13 cellular contexts compared by ENCODE assay signal in genomic region chr5:64144429-64145215, GRCh38. TPM values are rescaled to one million over a fixed set of nuclear protein-coding genes. Genes with fewer than 3 reads are reported as not detected.
A peak's percentile ranks its signal among the peaks of the same experiment; 100 is the strongest.
DNase-seq lines count a peak whose midpoint lies in the region; ATAC-seq and TF ChIP-seq lines count a peak whose summit lies in the region.
"Had no signal": no experiment of that assay in that cellular context is flagged by ENCODE, and none has a peak within 500 bp of the region (broad histone marks: within the 10 kb centered on the region; RNA-seq: fewer than 3 reads in every experiment).

No MANE protein-coding gene starts in this region.

- DNase-seq in AG10803 (ENCODE audit: low read depth) (peak; percentile 48), OCI-M1 (lab: John Stamatoyannopoulos, UW) (peak; percentile 23), middle frontal gyrus (ENCODE audit: extremely low spot score, low spot score) (peak; percentile 8), hepatic stellate cell (ENCODE audit: low spot score) (no peak)
- no peak for DNase-seq in activated naive CD4-positive, alpha-beta T cell treated with anti-CD3 and anti-CD28 coated beads for 36 hours
- DNase-seq in stimulated activated effector memory CD8-positive, alpha-beta T cell treated with anti-CD3 and anti-CD28 coated beads, Interleukin-12 subunit alpha, Interleukin-12 subunit beta, amount 100 ng/mL, for 72 hours (ENCODE audit: low spot score in 2 of 2) = no peak
- no peak for DNase-seq in activated CD8-positive, alpha-beta T cell treated with anti-CD3 and anti-CD28 coated beads, Interleukin-2, amount 10 ng/mL, durations not matched to agents 7 days and 5 days
- DNase-seq: activated CD8-positive, alpha-beta memory T cell treated with anti-CD3 and anti-CD28 coated beads, Interleukin-2, amount 10 ng/mL, durations not matched to agents 7 days and 5 days; activated gamma-delta T cell treated with Interleukin-2 at 50 U/mL for 16 hours; IMR-90 had no signal

- no peak for TF ChIP-seq CTCF in AG10803 (conservative IDR thresholded peaks at IDR 0.05; ENCODE audit: low read length)

- ATAC-seq in esophagus mucosa = peak; percentile 84
- no peak for ATAC-seq in stimulated activated effector memory CD8-positive, alpha-beta T cell treated with anti-CD3 and anti-CD28 coated beads, Interleukin-12 subunit alpha, Interleukin-12 subunit beta, amount 100 ng/mL, for 72 hours
- ATAC-seq in activated CD8-positive, alpha-beta T cell treated with anti-CD3 and anti-CD28 coated beads, Interleukin-2, amount 10 ng/mL, durations not matched to agents 7 days and 5 days = no peak
- ATAC-seq: activated CD8-positive, alpha-beta memory T cell treated with anti-CD3 and anti-CD28 coated beads, Interleukin-2, amount 10 ng/mL, durations not matched to agents 7 days and 5 days; WTC11 had no signal

- no peak overlapping the region for H3K27ac Mint-ChIP-seq in activated naive CD4-positive, alpha-beta T cell treated with anti-CD3 and anti-CD28 coated beads for 36 hours
- no peak overlapping the region for H3K27ac Mint-ChIP-seq in stimulated activated effector memory CD8-positive, alpha-beta T cell treated with anti-CD3 and anti-CD28 coated beads, Interleukin-12 subunit alpha, Interleukin-12 subunit beta, amount 100 ng/mL, for 72 hours
- H3K27ac Mint-ChIP-seq in activated CD8-positive, alpha-beta T cell treated with anti-CD3 and anti-CD28 coated beads, Interleukin-2, amount 10 ng/mL, durations not matched to agents 7 days and 5 days = no peak overlapping the region
- H3K27ac Mint-ChIP-seq: activated CD8-positive, alpha-beta memory T cell treated with anti-CD3 and anti-CD28 coated beads, Interleukin-2, amount 10 ng/mL, durations not matched to agents 7 days and 5 days; WTC11 had no signal

- H3K27me3 Mint-ChIP-seq in activated naive CD4-positive, alpha-beta T cell treated with anti-CD3 and anti-CD28 coated beads for 36 hours (ENCODE audit: low read depth) = no peaks in the 10 kb centered on the region
- no peaks in the 10 kb centered on the region for H3K27me3 Mint-ChIP-seq in activated CD8-positive, alpha-beta T cell treated with anti-CD3 and anti-CD28 coated beads, Interleukin-2, amount 10 ng/mL, durations not matched to agents 7 days and 5 days (ENCODE audit: low read depth)
- H3K27me3 Mint-ChIP-seq: activated CD8-positive, alpha-beta memory T cell treated with anti-CD3 and anti-CD28 coated beads, Interleukin-2, amount 10 ng/mL, durations not matched to agents 7 days and 5 days had no signal

- peaks cover 1% of the 10 kb centered on the region for H3K9me3 Mint-ChIP-seq in activated naive CD4-positive, alpha-beta T cell treated with anti-CD3 and anti-CD28 coated beads for 36 hours
- peaks cover 4% of the 10 kb centered on the region for H3K9me3 Mint-ChIP-seq in stimulated activated effector memory CD8-positive, alpha-beta T cell treated with anti-CD3 and anti-CD28 coated beads, Interleukin-12 subunit alpha, Interleukin-12 subunit beta, amount 100 ng/mL, for 72 hours
- H3K9me3 Mint-ChIP-seq in activated CD8-positive, alpha-beta T cell treated with anti-CD3 and anti-CD28 coated beads, Interleukin-2, amount 10 ng/mL, durations not matched to agents 7 days and 5 days (ENCODE audit: insufficient read depth) = no peaks in the 10 kb centered on the region

- H3K4me1 Mint-ChIP-seq in activated naive CD4-positive, alpha-beta T cell treated with anti-CD3 and anti-CD28 coated beads for 36 hours (ENCODE audit: low read depth) = no peaks in the 10 kb centered on the region
- no peaks in the 10 kb centered on the region for H3K4me1 Mint-ChIP-seq in stimulated activated effector memory CD8-positive, alpha-beta T cell treated with anti-CD3 and anti-CD28 coated beads, Interleukin-12 subunit alpha, Interleukin-12 subunit beta, amount 100 ng/mL, for 72 hours
- no peaks in the 10 kb centered on the region for H3K4me1 Mint-ChIP-seq in activated CD8-positive, alpha-beta T cell treated with anti-CD3 and anti-CD28 coated beads, Interleukin-2, amount 10 ng/mL, durations not matched to agents 7 days and 5 days (ENCODE audit: low read depth)
- H3K4me1 Mint-ChIP-seq: activated CD8-positive, alpha-beta memory T cell treated with anti-CD3 and anti-CD28 coated beads, Interleukin-2, amount 10 ng/mL, durations not matched to agents 7 days and 5 days; WTC11 had no signal

- POLR2A ChIA-PET in activated CD8-positive, alpha-beta T cell treated with anti-CD3 and anti-CD28 coated beads, Interleukin-2, amount 10 ng/mL, durations not matched to agents 7 days and 5 days (lab: Charles Lee) = no interaction called here

- H3K4me3 Mint-ChIP-seq in activated naive CD4-positive, alpha-beta T cell treated with anti-CD3 and anti-CD28 coated beads for 36 hours = no peak overlapping the region
- no peak overlapping the region for H3K4me3 Mint-ChIP-seq in stimulated activated effector memory CD8-positive, alpha-beta T cell treated with anti-CD3 and anti-CD28 coated beads, Interleukin-12 subunit alpha, Interleukin-12 subunit beta, amount 100 ng/mL, for 72 hours
- H3K4me3 Mint-ChIP-seq in activated CD8-positive, alpha-beta T cell treated with anti-CD3 and anti-CD28 coated beads, Interleukin-2, amount 10 ng/mL, durations not matched to agents 7 days and 5 days = no peak overlapping the region
- H3K4me3 Mint-ChIP-seq: activated CD8-positive, alpha-beta memory T cell treated with anti-CD3 and anti-CD28 coated beads, Interleukin-2, amount 10 ng/mL, durations not matched to agents 7 days and 5 days; WTC11 had no signal

- intact Hi-C loops in activated naive CD4-positive, alpha-beta T cell treated with anti-CD3 and anti-CD28 coated beads for 36 hours (cut with micrococcal nuclease) = no loop called here

- CTCF ChIA-PET in activated naive CD4-positive, alpha-beta T cell treated with anti-CD3 and anti-CD28 coated beads for 36 hours (lab: Charles Lee) = no interaction called here
- CTCF ChIA-PET in activated CD8-positive, alpha-beta T cell treated with anti-CD3 and anti-CD28 coated beads, Interleukin-2, amount 10 ng/mL, durations not matched to agents 7 days and 5 days (lab: Charles Lee) = no interaction called here

- H3K36me3 Mint-ChIP-seq in activated naive CD4-positive, alpha-beta T cell treated with anti-CD3 and anti-CD28 coated beads for 36 hours (ENCODE audit: low read depth) = no peaks in the 10 kb centered on the region
- no peaks in the 10 kb centered on the region for H3K36me3 Mint-ChIP-seq in stimulated activated effector memory CD8-positive, alpha-beta T cell treated with anti-CD3 and anti-CD28 coated beads, Interleukin-12 subunit alpha, Interleukin-12 subunit beta, amount 100 ng/mL, for 72 hours
- no peaks in the 10 kb centered on the region for H3K36me3 Mint-ChIP-seq in activated CD8-positive, alpha-beta T cell treated with anti-CD3 and anti-CD28 coated beads, Interleukin-2, amount 10 ng/mL, durations not matched to agents 7 days and 5 days (ENCODE audit: low read depth)
- H3K36me3 Mint-ChIP-seq: activated CD8-positive, alpha-beta memory T cell treated with anti-CD3 and anti-CD28 coated beads, Interleukin-2, amount 10 ng/mL, durations not matched to agents 7 days and 5 days; WTC11 had no signal

- no peak overlapping the region for H3K4me3 ChIP-seq in AG10803 (ENCODE audit: low read length)
- H3K4me3 ChIP-seq: cardiac muscle cell had no signal

RNA-seq across cellular contexts. Expression of gene RNF180, which starts 21.0 kb away (rescaled TPM):
- 2.8 TPM for total RNA-seq in esophagus mucosa
- not detected for total RNA-seq in activated naive CD4-positive, alpha-beta T cell treated with anti-CD3 and anti-CD28 coated beads for 36 hours
- not detected for total RNA-seq in activated CD8-positive, alpha-beta T cell treated with anti-CD3 and anti-CD28 coated beads, Interleukin-2, amount 10 ng/mL, durations not matched to agents 7 days and 5 days
- total RNA-seq: activated CD8-positive, alpha-beta memory T cell treated with anti-CD3 and anti-CD28 coated beads, Interleukin-2, amount 10 ng/mL, durations not matched to agents 7 days and 5 days had no signal

Comparison
In these comparisons a context has a peak if more than half of its experiments do, and no peak if none do; other contexts are left out.
1. DNase-seq: peak in AG10803 (single experiment), OCI-M1 (single experiment) and middle frontal gyrus (single experiment); none in activated naive CD4-positive, alpha-beta T cell treated with anti-CD3 and anti-CD28 coated beads for 36 hours (single experiment), hepatic stellate cell (single experiment), stimulated activated effector memory CD8-positive, alpha-beta T cell treated with anti-CD3 and anti-CD28 coated beads, Interleukin-12 subunit alpha, Interleukin-12 subunit beta, amount 100 ng/mL, for 72 hours (0 of 2) and activated CD8-positive, alpha-beta T cell treated with anti-CD3 and anti-CD28 coated beads, Interleukin-2, amount 10 ng/mL, durations not matched to agents 7 days and 5 days (single experiment).